ENCODE assay signal across 8 cellular contexts in genomic region chr13:100089633-100090032, GRCh38. TPM values are rescaled to one million over a fixed set of nuclear protein-coding genes. Genes with fewer than 3 reads are reported as not detected.
DNase-seq lines count a peak whose midpoint lies in the region; ATAC-seq and TF ChIP-seq lines count a peak whose summit lies in the region.

No MANE protein-coding gene starts in this region.

- H3K27me3 ChIP-seq in psoas muscle (ENCODE audit: insufficient read depth in 3 of 3, low read length in 2 of 3) = no peaks in the 10 kb centered on the region

- WGBS in psoas muscle, 3 donors = 0 to 2% (median 0%) methylated on average over 5 of the region's 5 CpGs

- TF ChIP-seq CTCF in fibroblast of pulmonary artery (IDR thresholded peaks at IDR 0.05; ENCODE audit: low read length, missing control alignments) = no peak
- TF ChIP-seq CTCF in psoas muscle (IDR thresholded peaks at IDR 0.05) = no peak

- peak overlapping the region; percentile 83 for H3K27ac ChIP-seq in psoas muscle

- intact Hi-C loops in psoas muscle (cut with DNase I) = no loop called here

- peak; percentile 20 for ATAC-seq in HG02678 (IDR thresholded peaks at IDR 0.05; ENCODE audit: unreplicated experiment)
- no peak for ATAC-seq in psoas muscle
- ATAC-seq in GM21737 (IDR thresholded peaks at IDR 0.05; ENCODE audit: unreplicated experiment) = no peak

- DNase-seq in NCI-H82 (lab: John Stamatoyannopoulos, UW) = peak; percentile 15
- DNase-seq in NCI-H82 treated with DMSO at 0.1 percent for 48 hours (lab: John Stamatoyannopoulos, UW; ENCODE audit: unreplicated experiment) = no peak
- peak; percentile 44 for DNase-seq in SW480 (ENCODE audit: low spot score)
- DNase-seq in fibroblast of pulmonary artery (ENCODE audit: low read depth) = no peak
- no peak for DNase-seq in psoas muscle
- no peak for DNase-seq in GM19238 (ENCODE audit: insufficient read length, low spot score)

- peak overlapping the region; percentile 87 for H3K4me3 ChIP-seq in fibroblast of pulmonary artery (replicated peaks; ENCODE audit: low read depth, low read length)
- peak overlapping the region; percentile 90 for H3K4me3 ChIP-seq in psoas muscle

- no peaks in the 10 kb centered on the region for H3K9me3 ChIP-seq in psoas muscle

- H3K36me3 ChIP-seq in psoas muscle (ENCODE audit: insufficient read depth in 1 of 2, low read depth in 1 of 2) = peaks cover 0 to 10% of the 10 kb centered on the region in 2 donors

- peaks cover 12% of the 10 kb centered on the region for H3K4me1 ChIP-seq in psoas muscle

RNA-seq across cellular contexts. Expression of gene PCCA, which starts 0.7 kb away (rescaled TPM):
- total RNA-seq in psoas muscle = 10 to 100 TPM; 13.3 to 23.9 (median 19.6) TPM
- polyA plus RNA-seq in psoas muscle = 10 to 100 TPM in 1 of 3 donors, 1 to 10 TPM in 2; 6.2 to 12.2 (median 9.0) TPM

Comparison
In these comparisons a context has a peak if more than half of its experiments do, and no peak if none do; other contexts are left out.
1. DNase-seq: peak in NCI-H82 (single experiment) and SW480 (single experiment); none in NCI-H82 treated with DMSO at 0.1 percent for 48 hours (single experiment), fibroblast of pulmonary artery (single experiment), psoas muscle (0 of 2) and GM19238 (single experiment).